19 cellular contexts compared by ENCODE assay signal in the genomic region with DNA sequence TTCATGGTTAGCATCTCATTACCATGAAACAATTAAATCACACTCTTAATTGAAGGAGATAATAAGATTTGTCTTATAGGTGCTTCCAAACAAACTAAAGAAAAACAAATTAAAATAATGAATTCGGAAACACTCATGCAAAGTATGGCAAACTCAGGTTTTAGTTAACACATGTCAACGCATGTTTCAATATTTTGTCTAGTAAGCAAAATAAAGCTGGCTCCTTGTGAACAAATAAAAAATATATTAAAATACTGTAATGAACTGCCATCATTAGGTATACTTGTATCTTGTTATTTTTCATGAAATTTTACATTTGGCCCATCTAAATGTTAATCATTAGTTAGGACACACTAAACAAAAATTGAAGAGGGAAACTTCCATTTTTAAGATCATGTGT.
DNase-seq lines count a peak whose midpoint lies in the region; ATAC-seq, FAIRE-seq and TF ChIP-seq lines count a peak whose summit lies in the region.
"Had no signal": no experiment of that assay in that cellular context is flagged by ENCODE, and none has a peak within 500 bp of the region (broad histone marks: within the 10 kb centered on the region; RNA-seq: fewer than 3 reads in every experiment).

No MANE protein-coding gene starts in this region.

- no peak for ATAC-seq in IMR-90 (ENCODE audit: low read depth)
- ATAC-seq in effector memory CD8-positive, alpha-beta T cell (replicated peaks), result no peak
- ATAC-seq: activated CD4-positive, alpha-beta T cell treated with anti-CD3 and anti-CD28 coated beads for 36 hours had no signal

- H3K36me3 ChIP-seq in IMR-90 (ENCODE audit: control insufficient read depth, insufficient read depth, low read length), result 0 out of 2 replicates have a peak, but pooled peaks cover 1% of the 10 kb centered on the region
- H3K36me3 ChIP-seq in bronchial epithelial cell (ENCODE audit: control insufficient read depth, insufficient read depth, low read length), result no peaks in the 10 kb centered on the region
- no peaks in the 10 kb centered on the region for H3K36me3 ChIP-seq in keratinocyte (ENCODE audit: control insufficient read depth in 2 of 2, extremely low read depth in 1 of 2, insufficient read depth in 2 of 2, low read length in 2 of 2)
- no peaks in the 10 kb centered on the region for H3K36me3 ChIP-seq in stomach
- H3K36me3 ChIP-seq: HAP-1 had no signal

- no TSS peak for BruUV-seq in IMR-90 (replicated peaks; lab: Mats Ljungman, UMichigan)

- peaks cover 38 to 40% of the 10 kb centered on the region in 2 donors for H3K27me3 Mint-ChIP-seq in effector memory CD8-positive, alpha-beta T cell

- peaks cover 2% of the 10 kb centered on the region for H3K36me3 Mint-ChIP-seq in effector memory CD8-positive, alpha-beta T cell (ENCODE audit: insufficient read depth)

- H3K9me3 ChIP-seq in IMR-90 (ENCODE audit: control insufficient read depth, insufficient read depth, low read length) (no peaks in the 10 kb centered on the region), keratinocyte (ENCODE audit: control insufficient read depth, low read depth, low read length) (no peaks in the 10 kb centered on the region), stomach (no peaks in the 10 kb centered on the region)
- H3K9me3 ChIP-seq: HAP-1 had no signal

- DNase-seq in IMR-90, result no peak
- DNase-seq in bronchial epithelial cell (ENCODE audit: low read depth), result no peak
- no peak for DNase-seq in keratinocyte (ENCODE audit: low read depth, low spot score)
- no peak for DNase-seq in stomach
- DNase-seq in putamen (ENCODE audit: low spot score), result no peak
- DNase-seq in NCI-H2029 (lab: John Stamatoyannopoulos, UW), result no peak
- DNase-seq in effector memory CD8-positive, alpha-beta T cell, result no peak
- DNase-seq: activated CD4-positive, alpha-beta T cell treated with anti-CD3 and anti-CD28 coated beads for 36 hours; activated gamma-delta T cell; amniotic stem cell; NCI-H1436 treated with DMSO at 0.1 percent for 48 hours; NCI-H510A; SIG-M5; substantia nigra had no signal

- H3K9me1 ChIP-seq in IMR-90 (ENCODE audit: insufficient read depth, low read length) (0 out of 2 replicates have a peak, but pooled peaks cover 2% of the 10 kb centered on the region), keratinocyte (ENCODE audit: control insufficient read depth, extremely low read depth, insufficient read depth, low read length) (no peaks in the 10 kb centered on the region)

- peak overlapping the region; percentile 79; the same call in 1 of the 2 replicates for H3K4me2 ChIP-seq in IMR-90 (ENCODE audit: low read depth, low read length)
- H3K4me2 ChIP-seq in keratinocyte (ENCODE audit: control insufficient read depth, extremely low read depth, insufficient read depth, low read depth, low read length), result peak overlapping the region; percentile 47

- no peak overlapping the region for H2AK5ac ChIP-seq in IMR-90 (ENCODE audit: low read depth, low read length)

- no peaks in the 10 kb centered on the region for H3K27me3 ChIP-seq in IMR-90 (ENCODE audit: control insufficient read depth, insufficient read depth, low read length)
- no peaks in the 10 kb centered on the region for H3K27me3 ChIP-seq in bronchial epithelial cell (ENCODE audit: control insufficient read depth, insufficient read depth, low read length)
- H3K27me3 ChIP-seq in keratinocyte (ENCODE audit: control insufficient read depth, extremely low read depth, insufficient read depth, low read length), result peaks cover 4% of the 10 kb centered on the region
- H3K27me3 ChIP-seq in stomach, result peaks cover 0 to 39% (median 23%) of the 10 kb centered on the region in 3 donors

- no peak overlapping the region for H3K9ac ChIP-seq in IMR-90 (ENCODE audit: low read depth, low read length)
- no peak overlapping the region for H3K9ac ChIP-seq in keratinocyte (ENCODE audit: control insufficient read depth, extremely low read depth, insufficient read depth, low read length)

- H3K27ac ChIP-seq in IMR-90 (ENCODE audit: insufficient read depth, low read length) (no peak overlapping the region), keratinocyte (ENCODE audit: control insufficient read depth, insufficient read depth, low read length) (no peak overlapping the region), stomach (peak overlapping the region in 4 of 5 donors; percentile 88 to 95 (median 94))

- H3K4me3 Mint-ChIP-seq in effector memory CD8-positive, alpha-beta T cell, result no peak overlapping the region
- H3K4me3 Mint-ChIP-seq: activated CD4-positive, alpha-beta T cell treated with anti-CD3 and anti-CD28 coated beads for 36 hours; B cell; dendritic cell treated with granulocyte-macrophage colony-stimulating factor and Interleukin-4, amounts not matched to agents 40 ng/mL and 50 ng/mL, for 4 days; T-helper 2 cell treated with Interferon-gamma antibody and Interleukin-4, amounts not matched to agents 5 μg/mL and 100 μg/mL, for 36 hours had no signal

- no peak overlapping the region for H3K14ac ChIP-seq in IMR-90 (replicated peaks; ENCODE audit: low read depth, low read length)

- POLR2A ChIA-PET in IMR-90 (lab: Charles Lee; ENCODE audit: unreplicated experiment), result no interaction called here

- in situ Hi-C loops in IMR-90 (cut with MboI; ENCODE audit: low sequenced_read_pairs), result no loop called here

- CTCF ChIA-PET in IMR-90 (lab: Yijun Ruan, JAX), result no interaction called here

- TF ChIP-seq RAD21 in IMR-90 (IDR thresholded peaks at IDR 0.05; ENCODE audit: low read length), result no peak

- H4K91ac ChIP-seq in IMR-90 (ENCODE audit: insufficient read depth, low read depth, low read length), result no peak overlapping the region

- H2BK20ac ChIP-seq in IMR-90 (ENCODE audit: low read depth, low read length), result no peak overlapping the region

- no peak overlapping the region for H4K5ac ChIP-seq in IMR-90 (ENCODE audit: low read depth, low read length)

- TF ChIP-seq CTCF in IMR-90 (conservative IDR thresholded peaks at IDR 0.05; ENCODE audit: low read depth, low read length) (no peak), bronchial epithelial cell (IDR thresholded peaks at IDR 0.05; ENCODE audit: insufficient read depth, low read length, severe bottlenecking) (no peak), keratinocyte (optimal IDR thresholded peaks at IDR 0.05 in 1 of 3, IDR thresholded peaks at IDR 0.05 in 1 of 3, conservative IDR thresholded peaks at IDR 0.05 in 1 of 3; ENCODE audit: extremely low read depth in 1 of 3, insufficient read depth in 2 of 3, low read length in 3 of 3) (no peak), stomach (IDR thresholded peaks at IDR 0.05) (no peak)

- no peak overlapping the region for H2BK5ac ChIP-seq in IMR-90 (ENCODE audit: low read depth, low read length, poor library complexity, severe bottlenecking)

- no peak overlapping the region for H3K4me3 ChIP-seq in IMR-90 (ENCODE audit: insufficient read depth, low read depth, low read length)
- peak overlapping the region; percentile 17 for H3K4me3 ChIP-seq in bronchial epithelial cell (ENCODE audit: low read depth, low read length)
- H3K4me3 ChIP-seq in keratinocyte (ENCODE audit: control insufficient read depth in 2 of 3, extremely low read depth in 1 of 3, insufficient read depth in 2 of 3, low read depth in 1 of 3, low read length in 3 of 3), result peak overlapping the region in 1 of 3 experiments; percentile 99
- H3K4me3 ChIP-seq in stomach, result peak overlapping the region; percentile 55 to 62 (median 56)

- H3K18ac ChIP-seq in IMR-90 (ENCODE audit: low read depth, low read length), result no peak overlapping the region

- peaks cover 9 to 14% of the 10 kb centered on the region in 2 donors for H3K4me1 Mint-ChIP-seq in effector memory CD8-positive, alpha-beta T cell (ENCODE audit: low read depth in 2 of 2)

- no peak for TF ChIP-seq POLR2A in IMR-90 (IDR thresholded peaks at IDR 0.05; ENCODE audit: low read depth, low read length)
- TF ChIP-seq POLR2A in stomach (IDR thresholded peaks at IDR 0.05), result no peak

- no peak overlapping the region for H2BK15ac ChIP-seq in IMR-90 (ENCODE audit: low read depth, low read length)

- H2BK120ac ChIP-seq in IMR-90 (ENCODE audit: low read depth, low read length), result no peak overlapping the region

- H3K4me1 ChIP-seq in IMR-90 (ENCODE audit: control insufficient read depth, insufficient read depth, low read length) (no peaks in the 10 kb centered on the region), keratinocyte (ENCODE audit: control insufficient read depth, extremely low read depth, insufficient read depth, low read length) (peaks cover 14% of the 10 kb centered on the region), stomach (peaks cover 7 to 39% (median 22%) of the 10 kb centered on the region in 4 donors)

- no peak overlapping the region for H2AK9ac ChIP-seq in IMR-90 (replicated peaks; ENCODE audit: low read depth, low read length, poor library complexity)

- H3K27ac Mint-ChIP-seq in effector memory CD8-positive, alpha-beta T cell, result no peak overlapping the region
- H3K27ac Mint-ChIP-seq: activated CD4-positive, alpha-beta T cell treated with anti-CD3 and anti-CD28 coated beads for 36 hours; B cell; dendritic cell treated with granulocyte-macrophage colony-stimulating factor and Interleukin-4, amounts not matched to agents 40 ng/mL and 50 ng/mL, for 4 days; T-helper 2 cell treated with Interferon-gamma antibody and Interleukin-4, amounts not matched to agents 5 μg/mL and 100 μg/mL, for 36 hours had no signal

- no peaks in the 10 kb centered on the region for H4K20me1 ChIP-seq in IMR-90 (ENCODE audit: insufficient read depth, low read length)
- H4K20me1 ChIP-seq in keratinocyte (ENCODE audit: control insufficient read depth, extremely low read depth, insufficient read depth, low read length), result no peaks in the 10 kb centered on the region

- peaks cover 14% of the 10 kb centered on the region for H3K79me2 ChIP-seq in keratinocyte (ENCODE audit: control insufficient read depth, insufficient read depth, low read length)

- no peak overlapping the region for H4K8ac ChIP-seq in IMR-90 (ENCODE audit: low read depth in 2 of 2, low read length in 2 of 2)

- no peak for FAIRE-seq in bronchial epithelial cell (lab: Jason Lieb, UNC)
- no peak for FAIRE-seq in keratinocyte (lab: Jason Lieb, UNC)
- FAIRE-seq: HTR-8/SVneo had no signal

- no peak overlapping the region for H3K56ac ChIP-seq in IMR-90 (ENCODE audit: extremely low read depth, insufficient read depth, low read length)

- H2AFZ ChIP-seq in IMR-90 (replicated peaks; ENCODE audit: low read length, poor library complexity) (no peak overlapping the region), keratinocyte (ENCODE audit: control insufficient read depth, low read length) (no peak overlapping the region)

- TF ChIP-seq EP300 in stomach (IDR thresholded peaks at IDR 0.05), result no peak

- H3K79me1 ChIP-seq in IMR-90 (ENCODE audit: low read depth in 1 of 2, low read length in 2 of 2), result peaks cover 6 to 11% of the 10 kb centered on the region in 2 experiments; a peak in 2 of 4 replicates

- no peak overlapping the region; the same call in 1 of the 2 replicates for H3K23ac ChIP-seq in IMR-90 (ENCODE audit: low read depth, low read length)

- H3K4ac ChIP-seq in IMR-90 (ENCODE audit: low read depth, low read length), result no peak overlapping the region

- WGBS in IMR-90 (ENCODE audit: extremely low coverage in 2 of 2, insufficient read length in 1 of 2), 2 experiments, result no CpG with 5 or more reads among the region's 2 CpGs
- 22 to 46% (median 28%) methylated on average over 2 of the region's 2 CpGs for WGBS in stomach, 5 donors

- dilution Hi-C loops in IMR-90 (cut with HindIII; ENCODE audit: low sequenced_read_pairs, unreplicated experiment) (no loop called here), keratinocyte (cut with MboI; ENCODE audit: extremely low pct_ligation_motif_present, low sequenced_read_pairs) (no loop called here)

- intact Hi-C loops in IMR-90 (cut with micrococcal nuclease), result no loop called here
- intact Hi-C loops in stomach (cut with DNase I; ENCODE audit: low total_unique reads), result no loop called here

- H3K9me3 Mint-ChIP-seq in effector memory CD8-positive, alpha-beta T cell, result peaks cover 0 to 1% of the 10 kb centered on the region in 2 donors
- H3K9me3 Mint-ChIP-seq: dendritic cell treated with granulocyte-macrophage colony-stimulating factor and Interleukin-4, amounts not matched to agents 40 ng/mL and 50 ng/mL, for 4 days; T-helper 2 cell treated with Interferon-gamma antibody and Interleukin-4, amounts not matched to agents 5 μg/mL and 100 μg/mL, for 36 hours had no signal

Comparison
In these comparisons a context has a peak if more than half of its experiments do, and no peak if none do; other contexts are left out.
1. H3K27ac ChIP-seq: peak in stomach (4 of 5); none in IMR-90 (single experiment) and keratinocyte (single experiment).